1 cellular context compared by ENCODE assay signal in genomic region chr6:142903806-142904205, GRCh38.
TF ChIP-seq lines count a peak whose summit lies in the region.

No MANE protein-coding gene starts in this region.

TF ChIP-seq in HCT116, 20 proteins besides CTCF, POLR2A, EP300 and RAD21 (continued from another document):
- no peak for TF ChIP-seq EZH2phosphoT487 (IDR thresholded peaks at IDR 0.05; ENCODE audit: borderline replicate concordance)
